1 cellular context compared by ENCODE assay signal in the genomic region with DNA sequence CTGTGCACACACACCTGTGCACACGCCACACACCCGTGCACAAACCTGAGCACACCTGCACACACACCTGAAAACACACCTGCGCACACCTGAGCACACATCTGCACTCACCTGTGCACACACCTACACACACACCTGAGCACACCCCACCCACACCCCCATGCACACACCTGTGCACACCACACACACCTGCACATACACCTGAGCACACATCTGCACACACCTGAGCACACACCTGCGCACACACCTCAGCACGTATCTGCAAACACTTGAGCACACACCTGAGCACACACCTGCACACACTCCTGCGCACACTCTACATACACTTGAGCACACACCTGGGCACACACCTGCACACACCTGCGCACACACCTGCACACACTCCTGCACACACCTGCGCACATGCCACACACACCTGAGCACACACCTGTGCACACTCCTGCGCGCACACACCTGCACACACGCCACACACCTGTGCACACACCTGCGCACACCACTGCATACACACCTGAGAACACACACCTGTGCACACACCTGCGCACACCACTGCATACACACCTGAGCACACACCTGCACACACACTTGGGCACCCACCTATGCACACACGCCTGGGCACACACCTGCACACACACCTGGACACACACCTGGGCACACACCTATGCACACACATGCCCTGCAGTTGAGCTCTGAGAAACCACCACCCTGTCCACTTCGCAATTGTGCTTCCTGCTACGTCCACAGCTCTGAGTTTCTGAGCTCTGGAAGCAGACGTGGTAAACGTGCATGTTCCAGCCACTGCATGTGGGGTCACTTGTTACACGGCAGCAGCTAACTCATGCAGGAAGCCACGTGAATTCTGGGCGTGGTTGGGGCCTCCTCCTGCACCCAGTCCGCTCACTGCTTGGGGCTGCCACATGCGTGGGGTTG.
TF ChIP-seq lines count a peak whose summit lies in the region.

No MANE protein-coding gene starts in this region.

TF ChIP-seq in HepG2, 621 proteins besides CTCF, POLR2A, EP300 and RAD21 (continued from another document and continues in another):
- TF ChIP-seq, protein P1, sequence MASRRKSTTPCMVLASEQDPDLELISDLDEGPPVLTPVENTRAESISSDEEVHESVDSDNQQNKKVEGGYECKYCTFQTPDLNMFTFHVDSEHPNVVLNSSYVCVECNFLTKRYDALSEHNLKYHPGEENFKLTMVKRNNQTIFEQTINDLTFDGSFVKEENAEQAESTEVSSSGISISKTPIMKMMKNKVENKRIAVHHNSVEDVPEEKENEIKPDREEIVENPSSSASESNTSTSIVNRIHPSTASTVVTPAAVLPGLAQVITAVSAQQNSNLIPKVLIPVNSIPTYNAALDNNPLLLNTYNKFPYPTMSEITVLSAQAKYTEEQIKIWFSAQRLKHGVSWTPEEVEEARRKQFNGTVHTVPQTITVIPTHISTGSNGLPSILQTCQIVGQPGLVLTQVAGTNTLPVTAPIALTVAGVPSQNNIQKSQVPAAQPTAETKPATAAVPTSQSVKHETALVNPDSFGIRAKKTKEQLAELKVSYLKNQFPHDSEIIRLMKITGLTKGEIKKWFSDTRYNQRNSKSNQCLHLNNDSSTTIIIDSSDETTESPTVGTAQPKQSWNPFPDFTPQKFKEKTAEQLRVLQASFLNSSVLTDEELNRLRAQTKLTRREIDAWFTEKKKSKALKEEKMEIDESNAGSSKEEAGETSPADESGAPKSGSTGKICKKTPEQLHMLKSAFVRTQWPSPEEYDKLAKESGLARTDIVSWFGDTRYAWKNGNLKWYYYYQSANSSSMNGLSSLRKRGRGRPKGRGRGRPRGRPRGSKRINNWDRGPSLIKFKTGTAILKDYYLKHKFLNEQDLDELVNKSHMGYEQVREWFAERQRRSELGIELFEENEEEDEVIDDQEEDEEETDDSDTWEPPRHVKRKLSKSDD (CRISPR knock-in tag; IDR thresholded peaks at IDR 0.05; ENCODE audit: low read depth), result 0 out of 2 replicates have a peak, but pooled peaks have one; percentile 22
- TF ChIP-seq, protein P2, sequence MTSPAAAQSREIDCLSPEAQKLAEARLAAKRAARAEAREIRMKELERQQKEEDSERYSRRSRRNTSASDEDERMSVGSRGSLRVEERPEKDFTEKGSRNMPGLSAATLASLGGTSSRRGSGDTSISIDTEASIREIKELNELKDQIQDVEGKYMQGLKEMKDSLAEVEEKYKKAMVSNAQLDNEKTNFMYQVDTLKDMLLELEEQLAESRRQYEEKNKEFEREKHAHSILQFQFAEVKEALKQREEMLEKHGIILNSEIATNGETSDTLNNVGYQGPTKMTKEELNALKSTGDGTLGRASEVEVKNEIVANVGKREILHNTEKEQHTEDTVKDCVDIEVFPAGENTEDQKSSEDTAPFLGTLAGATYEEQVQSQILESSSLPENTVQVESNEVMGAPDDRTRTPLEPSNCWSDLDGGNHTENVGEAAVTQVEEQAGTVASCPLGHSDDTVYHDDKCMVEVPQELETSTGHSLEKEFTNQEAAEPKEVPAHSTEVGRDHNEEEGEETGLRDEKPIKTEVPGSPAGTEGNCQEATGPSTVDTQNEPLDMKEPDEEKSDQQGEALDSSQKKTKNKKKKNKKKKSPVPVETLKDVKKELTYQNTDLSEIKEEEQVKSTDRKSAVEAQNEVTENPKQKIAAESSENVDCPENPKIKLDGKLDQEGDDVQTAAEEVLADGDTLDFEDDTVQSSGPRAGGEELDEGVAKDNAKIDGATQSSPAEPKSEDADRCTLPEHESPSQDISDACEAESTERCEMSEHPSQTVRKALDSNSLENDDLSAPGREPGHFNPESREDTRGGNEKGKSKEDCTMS (CRISPR knock-in tag; conservative IDR thresholded peaks at IDR 0.05), result no peak
- TF ChIP-seq RCOR2 (CRISPR knock-in tag; IDR thresholded peaks at IDR 0.05) (0 out of 2 replicates have a peak, but pooled peaks have one; percentile 2), TBX3 (IDR thresholded peaks at IDR 0.05; ENCODE audit: borderline replicate concordance) (0 out of 2 replicates have a peak, but pooled peaks have one; percentile 6), ONECUT2 (CRISPR knock-in tag; IDR thresholded peaks at IDR 0.05) (no peak), TCF7L2 (IDR thresholded peaks at IDR 0.05; ENCODE audit: low read depth, low read length) (no peak), ARNTL (CRISPR knock-in tag; IDR thresholded peaks at IDR 0.05) (peak; percentile 70; the same call in 1 of the 2 replicates), ZNF678 (CRISPR knock-in tag; IDR thresholded peaks at IDR 0.05) (no peak), ZNF274 (CRISPR knock-in tag; IDR thresholded peaks at IDR 0.05) (peak; percentile 48; the same call in 1 of the 2 replicates), ZNF569 (CRISPR knock-in tag; IDR thresholded peaks at IDR 0.05; ENCODE audit: borderline replicate concordance) (no peak), EED (CRISPR knock-in tag; IDR thresholded peaks at IDR 0.05) (peak; percentile 60; the same call in 1 of the 2 replicates), RORA (CRISPR knock-in tag; IDR thresholded peaks at IDR 0.05) (no peak), TAF15 (IDR thresholded peaks at IDR 0.05; ENCODE audit: low read depth, low read length, poor library complexity, severe bottlenecking) (no peak), SSRP1 (CRISPR knock-in tag; IDR thresholded peaks at IDR 0.05) (0 out of 2 replicates have a peak, but pooled peaks have one; percentile 32), HES4 (CRISPR knock-in tag; IDR thresholded peaks at IDR 0.05; ENCODE audit: borderline replicate concordance) (no peak), ZSCAN21 (CRISPR knock-in tag; IDR thresholded peaks at IDR 0.05; ENCODE audit: borderline replicate concordance) (0 out of 2 replicates have a peak, but pooled peaks have one; percentile 13), ZEB1 (IDR thresholded peaks at IDR 0.05; ENCODE audit: insufficient replicate concordance, low read depth) (no peak), ZFP36 (IDR thresholded peaks at IDR 0.05; ENCODE audit: borderline replicate concordance, low read depth, low read length, partially characterized antibody) (no peak), ZKSCAN1 (IDR thresholded peaks at IDR 0.05; ENCODE audit: low read length) (no peak), NFYC (CRISPR knock-in tag; IDR thresholded peaks at IDR 0.05) (no peak), HOXA3 (CRISPR knock-in tag; IDR thresholded peaks at IDR 0.05) (peak; percentile 2; the same call in 1 of the 2 replicates), ZMYM2 (CRISPR knock-in tag; IDR thresholded peaks at IDR 0.05) (peak; percentile 96), ZNF496 (CRISPR knock-in tag; IDR thresholded peaks at IDR 0.05; ENCODE audit: insufficient replicate concordance) (no peak), LCORL (IDR thresholded peaks at IDR 0.05) (no peak), LCORL (CRISPR knock-in tag; IDR thresholded peaks at IDR 0.05) (no peak), ZNF577 (CRISPR knock-in tag; IDR thresholded peaks at IDR 0.05; ENCODE audit: borderline replicate concordance, low read depth) (no peak), ZNF552 (CRISPR knock-in tag; IDR thresholded peaks at IDR 0.05; ENCODE audit: borderline replicate concordance) (no peak), HOXA9 (CRISPR knock-in tag; IDR thresholded peaks at IDR 0.05; ENCODE audit: borderline replicate concordance) (peak; percentile 69; the same call in 1 of the 2 replicates), SIX4 (CRISPR knock-in tag; IDR thresholded peaks at IDR 0.05) (no peak)
- TF ChIP-seq, protein P3, sequence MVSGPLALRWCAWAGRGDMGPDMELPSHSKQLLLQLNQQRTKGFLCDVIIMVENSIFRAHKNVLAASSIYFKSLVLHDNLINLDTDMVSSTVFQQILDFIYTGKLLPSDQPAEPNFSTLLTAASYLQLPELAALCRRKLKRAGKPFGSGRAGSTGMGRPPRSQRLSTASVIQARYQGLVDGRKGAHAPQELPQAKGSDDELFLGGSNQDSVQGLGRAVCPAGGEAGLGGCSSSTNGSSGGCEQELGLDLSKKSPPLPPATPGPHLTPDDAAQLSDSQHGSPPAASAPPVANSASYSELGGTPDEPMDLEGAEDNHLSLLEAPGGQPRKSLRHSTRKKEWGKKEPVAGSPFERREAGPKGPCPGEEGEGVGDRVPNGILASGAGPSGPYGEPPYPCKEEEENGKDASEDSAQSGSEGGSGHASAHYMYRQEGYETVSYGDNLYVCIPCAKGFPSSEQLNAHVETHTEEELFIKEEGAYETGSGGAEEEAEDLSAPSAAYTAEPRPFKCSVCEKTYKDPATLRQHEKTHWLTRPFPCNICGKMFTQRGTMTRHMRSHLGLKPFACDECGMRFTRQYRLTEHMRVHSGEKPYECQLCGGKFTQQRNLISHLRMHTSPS (CRISPR knock-in tag; IDR thresholded peaks at IDR 0.05; ENCODE audit: low read depth), result no peak
- TF ChIP-seq, protein P4, sequence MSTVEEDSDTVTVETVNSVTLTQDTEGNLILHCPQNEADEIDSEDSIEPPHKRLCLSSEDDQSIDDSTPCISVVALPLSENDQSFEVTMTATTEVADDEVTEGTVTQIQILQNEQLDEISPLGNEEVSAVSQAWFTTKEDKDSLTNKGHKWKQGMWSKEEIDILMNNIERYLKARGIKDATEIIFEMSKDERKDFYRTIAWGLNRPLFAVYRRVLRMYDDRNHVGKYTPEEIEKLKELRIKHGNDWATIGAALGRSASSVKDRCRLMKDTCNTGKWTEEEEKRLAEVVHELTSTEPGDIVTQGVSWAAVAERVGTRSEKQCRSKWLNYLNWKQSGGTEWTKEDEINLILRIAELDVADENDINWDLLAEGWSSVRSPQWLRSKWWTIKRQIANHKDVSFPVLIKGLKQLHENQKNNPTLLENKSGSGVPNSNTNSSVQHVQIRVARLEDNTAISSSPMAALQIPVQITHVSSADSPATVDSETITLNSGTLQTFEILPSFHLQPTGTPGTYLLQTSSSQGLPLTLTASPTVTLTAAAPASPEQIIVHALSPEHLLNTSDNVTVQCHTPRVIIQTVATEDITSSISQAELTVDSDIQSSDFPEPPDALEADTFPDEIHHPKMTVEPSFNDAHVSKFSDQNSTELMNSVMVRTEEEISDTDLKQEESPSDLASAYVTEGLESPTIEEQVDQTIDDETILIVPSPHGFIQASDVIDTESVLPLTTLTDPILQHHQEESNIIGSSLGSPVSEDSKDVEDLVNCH (CRISPR knock-in tag; IDR thresholded peaks at IDR 0.05), result no peak
- TF ChIP-seq, protein P5, sequence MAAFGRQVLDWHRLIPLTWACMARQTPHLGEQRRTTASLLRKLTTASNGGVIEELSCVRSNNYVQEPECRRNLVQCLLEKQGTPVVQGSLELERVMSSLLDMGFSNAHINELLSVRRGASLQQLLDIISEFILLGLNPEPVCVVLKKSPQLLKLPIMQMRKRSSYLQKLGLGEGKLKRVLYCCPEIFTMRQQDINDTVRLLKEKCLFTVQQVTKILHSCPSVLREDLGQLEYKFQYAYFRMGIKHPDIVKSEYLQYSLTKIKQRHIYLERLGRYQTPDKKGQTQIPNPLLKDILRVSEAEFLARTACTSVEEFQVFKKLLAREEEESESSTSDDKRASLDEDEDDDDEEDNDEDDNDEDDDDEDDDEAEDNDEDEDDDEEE (CRISPR knock-in tag; IDR thresholded peaks at IDR 0.05), result no peak
- TF ChIP-seq, protein P6, sequence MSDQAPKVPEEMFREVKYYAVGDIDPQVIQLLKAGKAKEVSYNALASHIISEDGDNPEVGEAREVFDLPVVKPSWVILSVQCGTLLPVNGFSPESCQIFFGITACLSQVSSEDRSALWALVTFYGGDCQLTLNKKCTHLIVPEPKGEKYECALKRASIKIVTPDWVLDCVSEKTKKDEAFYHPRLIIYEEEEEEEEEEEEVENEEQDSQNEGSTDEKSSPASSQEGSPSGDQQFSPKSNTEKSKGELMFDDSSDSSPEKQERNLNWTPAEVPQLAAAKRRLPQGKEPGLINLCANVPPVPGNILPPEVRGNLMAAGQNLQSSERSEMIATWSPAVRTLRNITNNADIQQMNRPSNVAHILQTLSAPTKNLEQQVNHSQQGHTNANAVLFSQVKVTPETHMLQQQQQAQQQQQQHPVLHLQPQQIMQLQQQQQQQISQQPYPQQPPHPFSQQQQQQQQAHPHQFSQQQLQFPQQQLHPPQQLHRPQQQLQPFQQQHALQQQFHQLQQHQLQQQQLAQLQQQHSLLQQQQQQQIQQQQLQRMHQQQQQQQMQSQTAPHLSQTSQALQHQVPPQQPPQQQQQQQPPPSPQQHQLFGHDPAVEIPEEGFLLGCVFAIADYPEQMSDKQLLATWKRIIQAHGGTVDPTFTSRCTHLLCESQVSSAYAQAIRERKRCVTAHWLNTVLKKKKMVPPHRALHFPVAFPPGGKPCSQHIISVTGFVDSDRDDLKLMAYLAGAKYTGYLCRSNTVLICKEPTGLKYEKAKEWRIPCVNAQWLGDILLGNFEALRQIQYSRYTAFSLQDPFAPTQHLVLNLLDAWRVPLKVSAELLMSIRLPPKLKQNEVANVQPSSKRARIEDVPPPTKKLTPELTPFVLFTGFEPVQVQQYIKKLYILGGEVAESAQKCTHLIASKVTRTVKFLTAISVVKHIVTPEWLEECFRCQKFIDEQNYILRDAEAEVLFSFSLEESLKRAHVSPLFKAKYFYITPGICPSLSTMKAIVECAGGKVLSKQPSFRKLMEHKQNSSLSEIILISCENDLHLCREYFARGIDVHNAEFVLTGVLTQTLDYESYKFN (CRISPR knock-in tag; conservative IDR thresholded peaks at IDR 0.05), result no peak
- TF ChIP-seq, protein P7, sequence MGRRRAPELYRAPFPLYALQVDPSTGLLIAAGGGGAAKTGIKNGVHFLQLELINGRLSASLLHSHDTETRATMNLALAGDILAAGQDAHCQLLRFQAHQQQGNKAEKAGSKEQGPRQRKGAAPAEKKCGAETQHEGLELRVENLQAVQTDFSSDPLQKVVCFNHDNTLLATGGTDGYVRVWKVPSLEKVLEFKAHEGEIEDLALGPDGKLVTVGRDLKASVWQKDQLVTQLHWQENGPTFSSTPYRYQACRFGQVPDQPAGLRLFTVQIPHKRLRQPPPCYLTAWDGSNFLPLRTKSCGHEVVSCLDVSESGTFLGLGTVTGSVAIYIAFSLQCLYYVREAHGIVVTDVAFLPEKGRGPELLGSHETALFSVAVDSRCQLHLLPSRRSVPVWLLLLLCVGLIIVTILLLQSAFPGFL (CRISPR knock-in tag; IDR thresholded peaks at IDR 0.05), result no peak
- TF ChIP-seq, protein P8, sequence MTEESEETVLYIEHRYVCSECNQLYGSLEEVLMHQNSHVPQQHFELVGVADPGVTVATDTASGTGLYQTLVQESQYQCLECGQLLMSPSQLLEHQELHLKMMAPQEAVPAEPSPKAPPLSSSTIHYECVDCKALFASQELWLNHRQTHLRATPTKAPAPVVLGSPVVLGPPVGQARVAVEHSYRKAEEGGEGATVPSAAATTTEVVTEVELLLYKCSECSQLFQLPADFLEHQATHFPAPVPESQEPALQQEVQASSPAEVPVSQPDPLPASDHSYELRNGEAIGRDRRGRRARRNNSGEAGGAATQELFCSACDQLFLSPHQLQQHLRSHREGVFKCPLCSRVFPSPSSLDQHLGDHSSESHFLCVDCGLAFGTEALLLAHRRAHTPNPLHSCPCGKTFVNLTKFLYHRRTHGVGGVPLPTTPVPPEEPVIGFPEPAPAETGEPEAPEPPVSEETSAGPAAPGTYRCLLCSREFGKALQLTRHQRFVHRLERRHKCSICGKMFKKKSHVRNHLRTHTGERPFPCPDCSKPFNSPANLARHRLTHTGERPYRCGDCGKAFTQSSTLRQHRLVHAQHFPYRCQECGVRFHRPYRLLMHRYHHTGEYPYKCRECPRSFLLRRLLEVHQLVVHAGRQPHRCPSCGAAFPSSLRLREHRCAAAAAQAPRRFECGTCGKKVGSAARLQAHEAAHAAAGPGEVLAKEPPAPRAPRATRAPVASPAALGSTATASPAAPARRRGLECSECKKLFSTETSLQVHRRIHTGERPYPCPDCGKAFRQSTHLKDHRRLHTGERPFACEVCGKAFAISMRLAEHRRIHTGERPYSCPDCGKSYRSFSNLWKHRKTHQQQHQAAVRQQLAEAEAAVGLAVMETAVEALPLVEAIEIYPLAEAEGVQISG (CRISPR knock-in tag; IDR thresholded peaks at IDR 0.05), result no peak; the same call in 1 of the 2 replicates
- TF ChIP-seq, protein P9, sequence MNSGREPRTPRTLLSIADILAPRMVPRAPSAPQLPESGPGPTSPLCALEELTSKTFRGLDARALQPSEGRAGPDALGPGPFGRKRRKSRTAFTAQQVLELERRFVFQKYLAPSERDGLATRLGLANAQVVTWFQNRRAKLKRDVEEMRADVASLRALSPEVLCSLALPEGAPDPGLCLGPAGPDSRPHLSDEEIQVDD (CRISPR knock-in tag; IDR thresholded peaks at IDR 0.05; ENCODE audit: borderline replicate concordance), result no peak
